1 cellular context compared by ENCODE assay signal in the genomic region with DNA sequence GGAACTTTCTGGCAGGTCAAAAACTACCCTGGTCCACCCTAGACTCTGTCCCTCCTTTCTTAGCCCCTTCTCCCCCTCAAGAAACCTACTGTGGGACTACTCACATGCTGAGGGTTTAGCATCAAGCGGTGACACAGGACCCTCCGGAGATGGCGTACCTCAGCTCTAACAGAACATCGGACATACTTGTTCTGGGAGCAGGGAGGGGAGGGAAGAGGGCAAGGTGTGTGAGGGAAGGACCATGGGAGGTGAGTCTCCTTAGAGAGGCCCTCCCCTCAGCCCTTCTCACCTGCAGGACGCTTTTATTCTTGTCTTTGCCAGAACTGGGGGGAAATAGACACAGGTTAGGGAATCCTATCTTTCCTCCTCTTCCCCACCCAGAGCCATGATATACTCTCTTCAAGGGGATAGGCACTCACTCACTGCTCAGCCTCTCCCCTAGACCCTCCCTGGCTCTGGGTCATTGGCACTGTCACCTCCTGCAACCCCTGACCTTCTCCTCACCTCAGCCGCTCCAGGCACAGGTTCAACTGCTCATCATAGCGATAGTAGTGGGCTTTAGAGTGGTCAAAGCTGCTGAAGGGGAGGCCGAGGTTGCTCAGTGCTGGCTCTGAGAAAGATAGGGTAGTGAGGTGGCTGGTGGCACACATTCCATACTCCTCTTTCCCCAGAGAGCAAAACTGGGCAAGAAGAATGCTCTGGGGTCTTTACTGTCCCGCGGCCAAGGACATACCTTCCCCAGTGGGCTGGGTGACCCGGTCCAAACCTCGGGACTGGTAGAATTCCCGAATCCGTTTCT.
TF ChIP-seq lines count a peak whose summit lies in the region.

No MANE protein-coding gene starts in this region.

TF ChIP-seq in GM12878, 131 proteins besides CTCF, POLR2A, EP300 and RAD21:
- TF ChIP-seq, protein P1, sequence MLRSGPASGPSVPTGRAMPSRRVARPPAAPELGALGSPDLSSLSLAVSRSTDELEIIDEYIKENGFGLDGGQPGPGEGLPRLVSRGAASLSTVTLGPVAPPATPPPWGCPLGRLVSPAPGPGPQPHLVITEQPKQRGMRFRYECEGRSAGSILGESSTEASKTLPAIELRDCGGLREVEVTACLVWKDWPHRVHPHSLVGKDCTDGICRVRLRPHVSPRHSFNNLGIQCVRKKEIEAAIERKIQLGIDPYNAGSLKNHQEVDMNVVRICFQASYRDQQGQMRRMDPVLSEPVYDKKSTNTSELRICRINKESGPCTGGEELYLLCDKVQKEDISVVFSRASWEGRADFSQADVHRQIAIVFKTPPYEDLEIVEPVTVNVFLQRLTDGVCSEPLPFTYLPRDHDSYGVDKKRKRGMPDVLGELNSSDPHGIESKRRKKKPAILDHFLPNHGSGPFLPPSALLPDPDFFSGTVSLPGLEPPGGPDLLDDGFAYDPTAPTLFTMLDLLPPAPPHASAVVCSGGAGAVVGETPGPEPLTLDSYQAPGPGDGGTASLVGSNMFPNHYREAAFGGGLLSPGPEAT (IDR thresholded peaks at IDR 0.05; ENCODE audit: low read depth) = no peak
- TF ChIP-seq ZNF274 (IDR thresholded peaks at IDR 0.05; ENCODE audit: insufficient read depth, insufficient read length) = no peak
TF ChIP-seq in GM12878: peak in this region for 0.
